Comparison of ENCODE assay signal across 9 cellular contexts in the genomic region with DNA sequence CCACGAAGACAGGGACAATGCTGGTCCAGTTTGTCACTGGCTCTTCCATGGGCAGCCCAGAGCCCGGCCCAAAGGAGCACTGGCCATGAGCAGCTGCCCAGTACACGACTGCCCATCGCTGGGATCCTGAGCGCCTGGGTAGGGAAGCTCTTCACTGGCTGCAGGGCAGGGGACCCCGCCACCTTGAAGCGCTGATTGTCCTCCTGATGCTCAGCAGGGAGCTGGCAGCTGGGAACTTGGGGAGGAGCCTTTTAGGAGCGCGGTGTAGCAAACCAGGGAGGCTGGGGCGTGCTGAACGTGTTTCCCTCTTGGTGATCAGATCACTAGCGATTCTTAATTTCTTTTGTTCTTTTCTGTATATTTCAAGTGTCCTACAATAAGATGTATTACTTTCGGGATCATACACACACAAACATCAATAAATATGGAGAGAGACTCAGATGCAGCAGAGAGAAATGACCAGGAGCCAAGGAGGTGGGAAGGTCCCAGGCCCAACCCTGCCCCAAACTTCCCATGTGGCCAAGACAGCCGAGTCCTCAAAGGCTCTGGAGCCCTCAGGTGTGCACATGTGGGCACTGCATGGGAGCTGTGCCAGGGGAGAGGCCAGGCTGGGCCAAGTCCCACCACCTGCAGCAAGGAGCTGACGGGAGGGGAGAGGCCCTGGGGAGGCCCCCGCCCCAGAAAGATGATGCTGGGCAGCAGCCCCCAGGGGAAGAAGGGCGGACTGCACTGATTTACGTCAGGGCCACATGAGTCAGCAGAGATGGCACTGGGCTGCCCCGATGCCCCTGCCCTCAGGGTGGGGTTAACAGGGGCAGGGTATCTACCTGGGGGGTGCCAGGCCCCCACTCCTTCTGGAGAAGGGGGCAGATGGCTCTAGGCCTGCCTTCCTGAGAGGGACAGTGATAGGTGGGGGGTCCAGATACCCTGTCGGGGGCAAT. TPM values are rescaled to one million over a fixed set of nuclear protein-coding genes. Genes with fewer than 3 reads are reported as not detected.
DNase-seq lines count a peak whose midpoint lies in the region; ATAC-seq and TF ChIP-seq lines count a peak whose summit lies in the region.
"Had no signal": no experiment of that assay in that cellular context is flagged by ENCODE, and none has a peak within 500 bp of the region (broad histone marks: within the 10 kb centered on the region; RNA-seq: fewer than 3 reads in every experiment).

No MANE protein-coding gene starts in this region.

- no peak overlapping the region for H3K27ac Mint-ChIP-seq in IgD-negative memory B cell
- no peak overlapping the region for H3K27ac Mint-ChIP-seq in activated B cell treated with CpG ODN at 0.5 μM for 24 hours

- no peak overlapping the region for H3K4me3 ChIP-seq in mucosa of descending colon

- H3K9me3 Mint-ChIP-seq in IgD-negative memory B cell (no peaks in the 10 kb centered on the region), activated B cell treated with CpG ODN at 0.5 μM for 24 hours (no peaks in the 10 kb centered on the region)

- H3K4me1 ChIP-seq in mucosa of descending colon (ENCODE audit: low read depth), result no peaks in the 10 kb centered on the region

- ATAC-seq in activated B cell treated with CpG ODN at 0.5 μM for 24 hours (ENCODE audit: low read depth) (no peak), mucosa of descending colon (peak; percentile 26), GM18502 (IDR thresholded peaks at IDR 0.05; ENCODE audit: poor library complexity, unreplicated experiment) (no peak)

- H3K9me3 ChIP-seq in mucosa of descending colon, result no peaks in the 10 kb centered on the region

- POLR2A ChIA-PET in activated B cell treated with CpG ODN at 0.5 μM for 24 hours (lab: Charles Lee), result interaction anchor here (1.0 kb wide), 1 partner anchor 43 kb away, joined by 3 read pairs; no protein-coding TSS in a partner anchor

- H3K4me1 Mint-ChIP-seq in IgD-negative memory B cell, result peaks cover 12 to 19% (median 14%) of the 10 kb centered on the region in 3 donors
- peaks cover 29% of the 10 kb centered on the region for H3K4me1 Mint-ChIP-seq in activated B cell treated with CpG ODN at 0.5 μM for 24 hours

- H3K36me3 ChIP-seq in mucosa of descending colon (ENCODE audit: low read depth), result no peaks in the 10 kb centered on the region

- H3K4me3 Mint-ChIP-seq in IgD-negative memory B cell (peak overlapping the region in 3 of 4 donors; percentile 25 to 75 (median 58)), activated B cell treated with CpG ODN at 0.5 μM for 24 hours (peak overlapping the region; percentile 44)

- TF ChIP-seq CTCF in activated B cell treated with CpG ODN at 0.5 μM for 24 hours (IDR thresholded peaks at IDR 0.05), result no peak
- TF ChIP-seq CTCF in mucosa of descending colon (IDR thresholded peaks at IDR 0.05), result no peak

- intact Hi-C loops in activated B cell treated with CpG ODN at 0.5 μM for 24 hours (cut with micrococcal nuclease), result loop anchor here (5.0 kb wide), 1 partner anchor 63 kb away; no protein-coding TSS in a partner anchor
- intact Hi-C loops in mucosa of descending colon (cut with DNase I, micrococcal nuclease), result no loop called here

- CTCF ChIA-PET in activated B cell treated with CpG ODN at 0.5 μM for 24 hours (lab: Charles Lee), result no interaction called here

- H3K27me3 Mint-ChIP-seq in IgD-negative memory B cell (peaks cover 18% of the 10 kb centered on the region), activated B cell treated with CpG ODN at 0.5 μM for 24 hours (no peaks in the 10 kb centered on the region)

- peak; percentile 84 for DNase-seq in DMS 273 (lab: John Stamatoyannopoulos, UW; ENCODE audit: unreplicated experiment)
- no peak for DNase-seq in DMS 273 treated with DMSO at 0.1 percent for 48 hours (lab: John Stamatoyannopoulos, UW)
- DNase-seq in activated B cell treated with CpG ODN at 0.5 μM for 24 hours, result no peak
- DNase-seq in mucosa of descending colon, result peak in 1 of 3 donors; percentile 34
- DNase-seq in H4 (ENCODE audit: low spot score), result no peak
- DNase-seq in activated effector memory CD4-positive, alpha-beta T cell treated with Interleukin-2 at 50 U/mL for 16 hours, result no peak

- H3K36me3 Mint-ChIP-seq in IgD-negative memory B cell, result peaks cover 2% of the 10 kb centered on the region
- H3K36me3 Mint-ChIP-seq in activated B cell treated with CpG ODN at 0.5 μM for 24 hours (ENCODE audit: low read depth), result no peaks in the 10 kb centered on the region

RNA-seq across cellular contexts. Expression of a gene that starts 1.6 kb away (rescaled TPM):
- polyA plus RNA-seq in IgD-negative memory B cell, result 1.8 TPM
- 7.3 and 11.0 TPM in 2 replicates for total RNA-seq in activated B cell treated with CpG ODN at 0.5 μM for 24 hours
- 10 to 100 TPM in 1 of 3 donors, 1 to 10 TPM in 2; 3.0 to 66.9 (median 7.0) TPM for total RNA-seq in mucosa of descending colon
- total RNA-seq in H4 (2014; rRNA removed; shearing (Covaris generic)), result 7.9 and 9.7 TPM in 2 replicates

RNA-seq across cellular contexts. Expression of a gene that starts 20.1 kb away (rescaled TPM):
- not detected for polyA plus RNA-seq in IgD-negative memory B cell
- total RNA-seq in activated B cell treated with CpG ODN at 0.5 μM for 24 hours, result not detected in 2 replicates
- total RNA-seq in mucosa of descending colon, result under 1 TPM; 0.43 to 0.78 (median 0.54) TPM
- total RNA-seq in H4 (2014; rRNA removed; shearing (Covaris generic)), result 0.14 and 0.33 TPM in 2 replicates
- total RNA-seq: mononuclear cell had no signal

RNA-seq across cellular contexts. Expression of a gene that starts 41.7 kb away (rescaled TPM):
- polyA plus RNA-seq in IgD-negative memory B cell, result 123 TPM
- total RNA-seq in activated B cell treated with CpG ODN at 0.5 μM for 24 hours, result 151 and 158 TPM in 2 replicates
- total RNA-seq in mucosa of descending colon, result 10 to 100 TPM; 35.0 to 47.8 (median 36.7) TPM
- 0.31 and 0.82 TPM in 2 replicates for total RNA-seq in H4 (2014; rRNA removed; shearing (Covaris generic))

RNA-seq across cellular contexts. Expression of a gene that starts 50.4 kb away (rescaled TPM):
- 91.4 TPM for polyA plus RNA-seq in IgD-negative memory B cell
- 94.8 and 109 TPM in 2 replicates for total RNA-seq in activated B cell treated with CpG ODN at 0.5 μM for 24 hours
- total RNA-seq in mucosa of descending colon, result 10 to 100 TPM; 52.2 to 72.3 (median 68.9) TPM
- total RNA-seq in H4 (2014; rRNA removed; shearing (Covaris generic)), result 167 and 216 TPM in 2 replicates

RNA-seq across cellular contexts. Expression of a gene that starts 54.1 kb away (rescaled TPM):
- 0.15 TPM for polyA plus RNA-seq in IgD-negative memory B cell
- total RNA-seq in activated B cell treated with CpG ODN at 0.5 μM for 24 hours (0.07 TPM in 1 of 2 replicates, not detected in the other), mucosa of descending colon (10 to 100 TPM in 1 of 3 donors, 1 to 10 TPM in 2; 1.5 to 24.2 (median 2.8) TPM)
- 3.8 and 4.0 TPM in 2 replicates for total RNA-seq in H4 (2014; rRNA removed; shearing (Covaris generic))

Comparison
In these comparisons a context has a peak if more than half of its experiments do, and no peak if none do; other contexts are left out.
1. RNA of a gene that starts 41.7 kb away (total RNA-seq): 151 to 158 TPM in activated B cell treated with CpG ODN at 0.5 μM for 24 hours and 35.0 to 47.8 TPM in mucosa of descending colon; 0.31 to 0.82 TPM in H4; every median in the first group is over 10 times any median in the second.